15 cellular contexts compared by ENCODE assay signal in the genomic region with DNA sequence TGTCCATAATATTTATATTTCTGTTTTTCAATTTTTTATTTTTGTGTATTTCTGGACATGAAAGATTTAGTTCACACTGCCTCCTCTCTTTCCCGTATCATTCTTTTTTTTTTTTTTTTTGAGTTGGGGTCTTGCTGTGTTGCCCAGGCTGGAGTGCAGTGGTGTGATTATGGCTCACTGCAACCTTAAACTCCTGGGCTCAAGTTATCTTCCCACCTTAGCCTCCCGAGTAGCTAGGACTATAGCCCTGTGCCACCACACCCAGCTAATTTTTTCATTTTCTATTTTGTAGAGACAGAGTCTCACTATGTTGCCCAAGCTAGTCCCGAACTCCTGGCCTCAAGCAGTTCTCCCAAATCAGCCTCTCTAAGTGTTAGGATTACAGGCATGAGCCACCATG. TPM values are rescaled to one million over a fixed set of nuclear protein-coding genes. Genes with fewer than 3 reads are reported as not detected.
DNase-seq lines count a peak whose midpoint lies in the region; ATAC-seq, FAIRE-seq and TF ChIP-seq lines count a peak whose summit lies in the region.
"Had no signal": no experiment of that assay in that cellular context is flagged by ENCODE, and none has a peak within 500 bp of the region (broad histone marks: within the 10 kb centered on the region; RNA-seq: fewer than 3 reads in every experiment).

No MANE protein-coding gene starts in this region.

- no peak overlapping the region for H2AK9ac ChIP-seq in IMR-90 (replicated peaks; ENCODE audit: low read depth, low read length, poor library complexity)

- no peaks in the 10 kb centered on the region for H3K27me3 ChIP-seq in HepG2 (ENCODE audit: control insufficient read depth in 1 of 2, insufficient read depth in 2 of 2, low read length in 2 of 2)
- H3K27me3 ChIP-seq in right lobe of liver, result no peaks in the 10 kb centered on the region
- no peaks in the 10 kb centered on the region for H3K27me3 ChIP-seq in IMR-90 (ENCODE audit: control insufficient read depth, insufficient read depth, low read length)
- H3K27me3 ChIP-seq: BE2C had no signal

- H2BK5ac ChIP-seq in IMR-90 (ENCODE audit: low read depth, low read length, poor library complexity, severe bottlenecking), result peak overlapping the region; percentile 25

- no peaks in the 10 kb centered on the region for H3K27me3 Mint-ChIP-seq in central memory CD8-positive, alpha-beta T cell
- H3K27me3 Mint-ChIP-seq: CD4-positive, alpha-beta T cell had no signal

- H4K20me1 ChIP-seq in HepG2 (ENCODE audit: insufficient read depth, low read length) (no peaks in the 10 kb centered on the region), IMR-90 (ENCODE audit: insufficient read depth, low read length) (no peaks in the 10 kb centered on the region)

- H3K9me3 Mint-ChIP-seq in central memory CD8-positive, alpha-beta T cell, result no peaks in the 10 kb centered on the region
- H3K9me3 Mint-ChIP-seq: CD4-positive, alpha-beta T cell had no signal

- no peak overlapping the region for H4K8ac ChIP-seq in IMR-90 (ENCODE audit: low read depth in 2 of 2, low read length in 2 of 2)

- ATAC-seq in HepG2, result no peak
- no peak for ATAC-seq in right lobe of liver
- no peak for ATAC-seq in IMR-90 (ENCODE audit: low read depth)
- ATAC-seq in central memory CD8-positive, alpha-beta T cell (replicated peaks; ENCODE audit: extremely low read depth, poor library complexity, severe bottlenecking), result no peak
- ATAC-seq in HG03378 (IDR thresholded peaks at IDR 0.05; ENCODE audit: unreplicated experiment), result no peak
- no peak for ATAC-seq in HG03457 (IDR thresholded peaks at IDR 0.05; ENCODE audit: unreplicated experiment)

- POLR2A ChIA-PET in HepG2 (lab: Yijun Ruan, JAX) (no interaction called here), IMR-90 (lab: Charles Lee; ENCODE audit: unreplicated experiment) (no interaction called here)

- peaks cover 4 to 41% of the 10 kb centered on the region in 2 experiments; a peak in 4 of 5 replicates for H3K36me3 ChIP-seq in HepG2 (replicated peaks in 1 of 2; ENCODE audit: control insufficient read depth in 1 of 2, insufficient read depth in 2 of 2, low read length in 2 of 2)
- H3K36me3 ChIP-seq in right lobe of liver, result no peaks in the 10 kb centered on the region
- peaks cover 35% of the 10 kb centered on the region for H3K36me3 ChIP-seq in IMR-90 (ENCODE audit: control insufficient read depth, insufficient read depth, low read length)
- H3K36me3 ChIP-seq: BE2C had no signal

- dilution Hi-C loops in IMR-90 (cut with HindIII; ENCODE audit: low sequenced_read_pairs, unreplicated experiment), result no loop called here

- no peak overlapping the region for H2BK120ac ChIP-seq in IMR-90 (ENCODE audit: low read depth, low read length)

- DNase-seq in HepG2 (ENCODE audit: low spot score) (no peak), right lobe of liver (no peak), IMR-90 (no peak)
- DNase-seq in central memory CD8-positive, alpha-beta T cell (ENCODE audit: low spot score in 2 of 2), result no peak
- DNase-seq: ACHN; BE2C; C1 segment of cervical spinal cord; Caco-2; CD4-positive, alpha-beta T cell had no signal

- H3K79me1 ChIP-seq in IMR-90 (ENCODE audit: low read depth in 1 of 2, low read length in 2 of 2), result peaks cover 9 to 18% of the 10 kb centered on the region in 2 experiments; a peak in 3 of 4 replicates

- TF ChIP-seq RAD21 in HepG2 (CRISPR knock-in tag; IDR thresholded peaks at IDR 0.05) (no peak), IMR-90 (IDR thresholded peaks at IDR 0.05; ENCODE audit: low read length) (no peak)

- no peak overlapping the region for H3K56ac ChIP-seq in IMR-90 (ENCODE audit: extremely low read depth, insufficient read depth, low read length)

- H3K23ac ChIP-seq in IMR-90 (ENCODE audit: low read depth, low read length), result no peak overlapping the region

- no peaks in the 10 kb centered on the region for H3K79me2 ChIP-seq in HepG2 (ENCODE audit: insufficient read depth, low read length)

- H4K91ac ChIP-seq in IMR-90 (ENCODE audit: insufficient read depth, low read depth, low read length), result 0 out of 2 replicates have a peak overlapping the region, but pooled peaks have one; percentile 13

- H3K4me2 ChIP-seq in HepG2 (ENCODE audit: low read depth, low read length) (no peak overlapping the region), IMR-90 (ENCODE audit: low read depth, low read length) (no peak overlapping the region)

- H3K9me3 ChIP-seq in HepG2 (ENCODE audit: low read length) (no peaks in the 10 kb centered on the region), right lobe of liver (no peaks in the 10 kb centered on the region), IMR-90 (ENCODE audit: control insufficient read depth, insufficient read depth, low read length) (no peaks in the 10 kb centered on the region)
- H3K9me3 ChIP-seq: BE2C, Caco-2, HAP-1 had no signal

- CTCF ChIA-PET in HepG2 (lab: Yijun Ruan, JAX; ENCODE audit: low intra/inter-chr PET ratio, low total read pairs), result no interaction called here
- CTCF ChIA-PET in IMR-90 (lab: Yijun Ruan, JAX), result interaction anchor here (0.6 to 1.3 kb wide), 3 partner anchors 14 to 222 kb away, joined by 3 to 4 read pairs (median 4); no protein-coding TSS in a partner anchor

- no peak overlapping the region for H4K5ac ChIP-seq in IMR-90 (ENCODE audit: low read depth, low read length)

- H3K9me1 ChIP-seq in IMR-90 (ENCODE audit: insufficient read depth, low read length), result peaks cover 7% of the 10 kb centered on the region

- 97% methylated on average over 3 of the region's 3 CpGs for WGBS in HepG2 (ENCODE audit: low lambda C conversion rate)
- 100% methylated on average over 2 of the region's 3 CpGs for WGBS in right lobe of liver (ENCODE audit: insufficient coverage, low coverage, low lambda C conversion rate, missing lambda C conversion rate)
- no CpG with 5 or more reads among the region's 3 CpGs for WGBS in IMR-90 (ENCODE audit: extremely low coverage in 2 of 2, insufficient read length in 1 of 2), 2 experiments

- intact Hi-C loops in HepG2 (cut with micrococcal nuclease; ENCODE audit: unreplicated experiment), result no loop called here
- intact Hi-C loops in right lobe of liver (cut with DNase I), result no loop called here
- intact Hi-C loops in IMR-90 (cut with micrococcal nuclease), result loop anchor here (2.0 to 5.0 kb wide), 2 partner anchors 95 to 414 kb away; partner anchors contain the start of gene PHC3

- H2BK15ac ChIP-seq in IMR-90 (ENCODE audit: low read depth, low read length), result no peak overlapping the region

- no peak overlapping the region for H3K27ac ChIP-seq in HepG2 (ENCODE audit: extremely low read length, insufficient read depth, low read length)
- no peak overlapping the region for H3K27ac ChIP-seq in right lobe of liver
- no peak overlapping the region for H3K27ac ChIP-seq in IMR-90 (ENCODE audit: insufficient read depth, low read length)

- H3K18ac ChIP-seq in IMR-90 (ENCODE audit: low read depth, low read length), result no peak overlapping the region

- TF ChIP-seq CTCF in HepG2 (CRISPR knock-in tag; IDR thresholded peaks at IDR 0.05), result no peak
- no peak for TF ChIP-seq CTCF in right lobe of liver (IDR thresholded peaks at IDR 0.05)
- no peak for TF ChIP-seq CTCF in IMR-90 (conservative IDR thresholded peaks at IDR 0.05; ENCODE audit: low read depth, low read length)

- H3K4me1 ChIP-seq in HepG2 (ENCODE audit: insufficient read depth, low read length), result peaks cover 8% of the 10 kb centered on the region
- no peaks in the 10 kb centered on the region for H3K4me1 ChIP-seq in right lobe of liver
- H3K4me1 ChIP-seq in IMR-90 (ENCODE audit: control insufficient read depth, insufficient read depth, low read length), result peaks cover 6% of the 10 kb centered on the region
- H3K4me1 ChIP-seq: BE2C, Caco-2, HAP-1 had no signal

- TF ChIP-seq EP300 in HepG2 (IDR thresholded peaks at IDR 0.05; ENCODE audit: low read depth in 2 of 2, low read length in 2 of 2) (no peak), HepG2 (CRISPR knock-in tag; IDR thresholded peaks at IDR 0.05; ENCODE audit: borderline replicate concordance) (no peak)

- in situ Hi-C loops in HepG2 (cut with HindIII; ENCODE audit: extremely low pct_ligation_motif_present, low pct_unique_long_range_greater_than_20kb) (no loop called here), IMR-90 (cut with MboI; ENCODE audit: low sequenced_read_pairs) (no loop called here)

- TF ChIP-seq POLR2A in HepG2 (IDR thresholded peaks at IDR 0.05; ENCODE audit: insufficient read depth in 1 of 2, low read depth in 2 of 2, low read length in 2 of 2) (no peak), right lobe of liver (IDR thresholded peaks at IDR 0.05) (no peak), IMR-90 (IDR thresholded peaks at IDR 0.05; ENCODE audit: low read depth, low read length) (no peak)

- FAIRE-seq in HepG2 (lab: Jason Lieb, UNC), result no peak
- FAIRE-seq: D721Med, GM12891, GM19239 had no signal

- no peak overlapping the region for H2AK5ac ChIP-seq in IMR-90 (ENCODE audit: low read depth, low read length)

- H3K4me3 ChIP-seq in HepG2 (replicated peaks in 1 of 3; ENCODE audit: insufficient read depth in 1 of 3, low read depth in 2 of 3, low read length in 3 of 3) (no peak overlapping the region), right lobe of liver (no peak overlapping the region), IMR-90 (ENCODE audit: insufficient read depth, low read depth, low read length) (no peak overlapping the region)
- H3K4me3 ChIP-seq: HAP-1 had no signal

- peak overlapping the region; percentile 95 for H3K27ac Mint-ChIP-seq in central memory CD8-positive, alpha-beta T cell (ENCODE audit: low read depth)
- H3K27ac Mint-ChIP-seq: CD4-positive, alpha-beta T cell had no signal

- no peak overlapping the region for H3K4me3 Mint-ChIP-seq in central memory CD8-positive, alpha-beta T cell
- H3K4me3 Mint-ChIP-seq: CD4-positive, alpha-beta T cell had no signal

- no peak overlapping the region for H3K14ac ChIP-seq in IMR-90 (replicated peaks; ENCODE audit: low read depth, low read length)

- no peak overlapping the region for H2BK20ac ChIP-seq in IMR-90 (ENCODE audit: low read depth, low read length)

- H3K4me1 Mint-ChIP-seq in central memory CD8-positive, alpha-beta T cell, result peaks cover 21% of the 10 kb centered on the region

- BruUV-seq in HepG2 (replicated peaks; lab: Mats Ljungman, UMichigan) (no TSS peak), IMR-90 (replicated peaks; lab: Mats Ljungman, UMichigan) (no TSS peak)

- peaks cover 29% of the 10 kb centered on the region for H3K36me3 Mint-ChIP-seq in central memory CD8-positive, alpha-beta T cell (ENCODE audit: insufficient read depth)

- peak overlapping the region; percentile 10; the same call in 1 of the 2 replicates for H3K4ac ChIP-seq in IMR-90 (ENCODE audit: low read depth, low read length)

- no peak overlapping the region for H2AFZ ChIP-seq in HepG2 (ENCODE audit: low read length)
- no peak overlapping the region for H2AFZ ChIP-seq in IMR-90 (replicated peaks; ENCODE audit: low read length, poor library complexity)

- no peak overlapping the region for H3K9ac ChIP-seq in HepG2 (ENCODE audit: insufficient read depth, low read depth, low read length)
- no peak overlapping the region for H3K9ac ChIP-seq in IMR-90 (ENCODE audit: low read depth, low read length)

RNA-seq across cellular contexts. Expression of gene PRKCI, which starts 53.6 kb away (rescaled TPM):
- total RNA-seq in HepG2 (2016; rRNA removed; fragmentation: Illumina TruSeq; extraction: Trizol) (30.4 and 39.1 TPM in 2 replicates), right lobe of liver (10 to 100 TPM in 2 of 6 experiments, 1 to 10 TPM in 4; 8.2 to 15.7 (median 8.9) TPM), IMR-90 (2012; rRNA removed) (53.4 and 84.2 TPM in 2 replicates)
- 11.6 and 12.0 TPM in 2 replicates for total RNA-seq in HepG2 (2016; cell fraction: cytosol; rRNA removed; fragmentation: Illumina TruSeq; extraction: Trizol; ENCODE audit: low read depth)
- 29.9 and 42.0 TPM in 2 replicates for total RNA-seq in HepG2 (2016; cell fraction: insoluble cytoplasmic fraction; rRNA removed; fragmentation: Illumina TruSeq; extraction: Trizol)
- total RNA-seq in HepG2 (2016; cell fraction: membrane; rRNA removed; fragmentation: Illumina TruSeq; extraction: Trizol), result 13.7 and 15.0 TPM in 2 replicates
- 19.8 and 28.5 TPM in 2 replicates for total RNA-seq in HepG2 (2016; cell fraction: nucleus; rRNA removed; fragmentation: Illumina TruSeq; extraction: Trizol)
- polyA plus RNA-seq in HepG2 (2011; rRNA removed) (11.7 and 17.2 TPM in 2 replicates), IMR-90 (2012; rRNA removed) (21.0 and 28.7 TPM in 2 replicates)
- 6.2 and 9.0 TPM in 2 replicates for polyA plus RNA-seq in HepG2 (2011; cell fraction: cytosol; rRNA removed)
- 5.0 and 9.3 TPM in 2 replicates for polyA plus RNA-seq in HepG2 (2011; cell fraction: nucleus; rRNA removed)
- polyA plus RNA-seq in HepG2 (2012), result 12.9 and 22.8 TPM in 2 replicates
- polyA plus RNA-seq in HepG2 (2016; cell fraction: cytosol; fragmentation: Illumina TruSeq; extraction: Trizol; ENCODE audit: low read depth), result 2.5 and 3.2 TPM in 2 replicates
- polyA plus RNA-seq in HepG2 (2016; cell fraction: insoluble cytoplasmic fraction; fragmentation: Illumina TruSeq; extraction: Trizol; ENCODE audit: low read depth), result 29.3 and 31.7 TPM in 2 replicates
- polyA plus RNA-seq in HepG2 (2016; cell fraction: membrane; fragmentation: Illumina TruSeq; extraction: Trizol; ENCODE audit: low read depth), result 5.4 and 6.7 TPM in 2 replicates
- polyA plus RNA-seq in HepG2 (2016; cell fraction: nucleus; fragmentation: Illumina TruSeq; extraction: Trizol; ENCODE audit: insufficient read depth, low read depth), result 25.1 and 26.3 TPM in 2 replicates
- 14.9 and 45.3 TPM in 2 replicates for polyA minus RNA-seq in HepG2 (2011; rRNA and poly(A)+ RNA removed; ENCODE audit: low replicate concordance)
- 20.2 and 22.9 TPM in 2 replicates for polyA minus RNA-seq in HepG2 (2011; cell fraction: cytosol; rRNA and poly(A)+ RNA removed)
- polyA minus RNA-seq in HepG2 (2011; cell fraction: nucleus; rRNA and poly(A)+ RNA removed), result 34.5 and 41.0 TPM in 2 replicates
- 4.9 and 6.5 TPM in 2 replicates for polyA plus RNA-seq in IMR-90 (2012; cell fraction: cytosol; rRNA removed)
- 6.0 and 33.5 TPM in 2 replicates for polyA plus RNA-seq in IMR-90 (2012; cell fraction: nucleus; rRNA removed; ENCODE audit: low replicate concordance)
